Comparison of ENCODE assay signal across 13 cellular contexts in the genomic region with DNA sequence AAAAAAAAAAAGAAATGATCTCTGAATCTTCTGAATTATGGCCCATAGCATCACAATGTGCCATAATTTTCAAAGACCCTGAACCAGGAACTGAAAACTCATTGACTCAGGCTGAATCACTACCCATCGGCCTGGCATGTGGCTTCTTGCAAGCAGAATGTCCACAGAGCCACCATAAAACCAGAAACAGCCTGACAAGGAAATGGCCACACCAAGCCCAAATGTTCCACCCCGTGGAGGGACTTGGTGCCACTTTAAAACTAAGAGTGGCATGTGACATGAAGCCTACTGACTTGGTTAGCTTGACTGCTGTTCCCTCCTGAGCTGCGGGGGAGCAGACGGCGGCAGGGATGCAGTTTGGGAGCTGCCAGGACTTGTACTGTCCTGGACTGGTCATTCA.
A peak's percentile ranks its signal among the peaks of the same experiment; 100 is the strongest.
DNase-seq lines count a peak whose midpoint lies in the region; ATAC-seq and TF ChIP-seq lines count a peak whose summit lies in the region.
"Had no signal": no experiment of that assay in that cellular context is flagged by ENCODE, and none has a peak within 500 bp of the region (broad histone marks: within the 10 kb centered on the region; RNA-seq: fewer than 3 reads in every experiment).

No MANE protein-coding gene starts in this region.

- no peaks in the 10 kb centered on the region for H3K27me3 ChIP-seq in MG63

- H3K36me3 ChIP-seq in MG63 = peaks cover 35% of the 10 kb centered on the region

- no peak overlapping the region for H3K4me3 Mint-ChIP-seq in chondrocyte (ENCODE audit: unreplicated experiment)
- no peak overlapping the region for H3K4me3 Mint-ChIP-seq in naive thymus-derived CD8-positive, alpha-beta T cell

- no peaks in the 10 kb centered on the region for H3K9me3 ChIP-seq in MG63
- H3K9me3 ChIP-seq: Caco-2 had no signal

- H3K9me3 Mint-ChIP-seq in chondrocyte (ENCODE audit: low read depth) = no peaks in the 10 kb centered on the region
- H3K9me3 Mint-ChIP-seq in naive thymus-derived CD8-positive, alpha-beta T cell = no peaks in the 10 kb centered on the region
- H3K9me3 Mint-ChIP-seq: IgD-negative memory B cell had no signal

- POLR2A ChIA-PET in naive thymus-derived CD8-positive, alpha-beta T cell (lab: Charles Lee) = interaction anchor here (2.9 kb wide), 1 partner anchor 35 kb away, joined by 9 read pairs; no protein-coding TSS in a partner anchor

- H3K4me1 Mint-ChIP-seq in chondrocyte (ENCODE audit: low read depth) = peaks cover 64% of the 10 kb centered on the region
- H3K4me1 Mint-ChIP-seq in naive thymus-derived CD8-positive, alpha-beta T cell = peaks cover 29 to 84% (median 63%) of the 10 kb centered on the region in 4 donors

- TF ChIP-seq CTCF in chondrocyte (IDR thresholded peaks at IDR 0.05) = no peak

- ATAC-seq in naive thymus-derived CD8-positive, alpha-beta T cell = no peak
- ATAC-seq: left cardiac atrium had no signal

- no peaks in the 10 kb centered on the region for H3K27me3 Mint-ChIP-seq in chondrocyte (ENCODE audit: low read depth)
- no peaks in the 10 kb centered on the region for H3K27me3 Mint-ChIP-seq in naive thymus-derived CD8-positive, alpha-beta T cell
- H3K27me3 Mint-ChIP-seq: IgD-negative memory B cell had no signal

- DNase-seq in CD1c-positive myeloid dendritic cell (ENCODE audit: extremely low spot score) (peak; percentile 92), MG63 (peak; percentile 22), chondrocyte (ENCODE audit: low spot score) (no peak), myocyte (ENCODE audit: low read depth) (peak; percentile 47), NCI-H146 treated with DMSO at 0.1 percent for 48 hours (lab: John Stamatoyannopoulos, UW; ENCODE audit: unreplicated experiment) (no peak), DMS 273 (lab: John Stamatoyannopoulos, UW; ENCODE audit: unreplicated experiment) (no peak), AML-193 (lab: John Stamatoyannopoulos, UW) (no peak)
- DNase-seq in naive thymus-derived CD8-positive, alpha-beta T cell = no peak
- DNase-seq: aorta, Caco-2, left cardiac atrium, NCI-H345 had no signal

- no peak overlapping the region for H3K4me3 ChIP-seq in MG63

- H3K36me3 Mint-ChIP-seq in chondrocyte (ENCODE audit: low read depth) = peaks cover 7% of the 10 kb centered on the region
- peaks cover 0 to 39% (median 2%) of the 10 kb centered on the region in 3 donors for H3K36me3 Mint-ChIP-seq in naive thymus-derived CD8-positive, alpha-beta T cell
- H3K36me3 Mint-ChIP-seq: IgD-negative memory B cell had no signal

- peak overlapping the region; percentile 51 for H3K27ac Mint-ChIP-seq in chondrocyte (ENCODE audit: unreplicated experiment)
- peak overlapping the region in 1 of 10 donors; percentile 43 for H3K27ac Mint-ChIP-seq in naive thymus-derived CD8-positive, alpha-beta T cell

Comparison
In these comparisons a context has a peak if more than half of its experiments do, and no peak if none do; other contexts are left out.
1. DNase-seq: peak in CD1c-positive myeloid dendritic cell (single experiment), MG63 (single experiment) and myocyte (single experiment); none in chondrocyte (single experiment), NCI-H146 treated with DMSO at 0.1 percent for 48 hours (single experiment), DMS 273 (single experiment), AML-193 (0 of 2) and naive thymus-derived CD8-positive, alpha-beta T cell (0 of 10).